8 cellular contexts compared by ENCODE assay signal in genomic region chr19:20999731-21000352, GRCh38. TPM values are rescaled to one million over a fixed set of nuclear protein-coding genes. Genes with fewer than 3 reads are reported as not detected.
DNase-seq lines count a peak whose midpoint lies in the region; ATAC-seq and TF ChIP-seq lines count a peak whose summit lies in the region.

No MANE protein-coding gene starts in this region.

- H3F3A ChIP-seq in SK-N-SH (replicated peaks; ENCODE audit: insufficient read depth), result no peaks in the 10 kb centered on the region

- TF ChIP-seq POLR2A in adrenal gland (IDR thresholded peaks at IDR 0.05), result no peak
- TF ChIP-seq POLR2A in upper lobe of left lung (IDR thresholded peaks at IDR 0.05), result no peak

- no peaks in the 10 kb centered on the region for H3K79me2 ChIP-seq in SK-N-SH (ENCODE audit: insufficient read depth)

- no peaks in the 10 kb centered on the region for H4K20me1 ChIP-seq in SK-N-SH (ENCODE audit: insufficient read depth)

- no peaks in the 10 kb centered on the region for H3K27me3 Mint-ChIP-seq in CD8-positive, alpha-beta memory T cell
- no peaks in the 10 kb centered on the region for H3K27me3 Mint-ChIP-seq in progenitor cell of endocrine pancreas

- peak overlapping the region; percentile 77 to 90 (median 87) for H3K4me3 Mint-ChIP-seq in CD8-positive, alpha-beta memory T cell
- H3K4me3 Mint-ChIP-seq in progenitor cell of endocrine pancreas (ENCODE audit: low read depth), result peak overlapping the region; percentile 94

- H3K27ac ChIP-seq in CD8-positive, alpha-beta memory T cell (ENCODE audit: low read depth, low read length), result no peak overlapping the region
- H3K27ac ChIP-seq in SK-N-SH (ENCODE audit: low read depth in 2 of 2, low read length in 1 of 2) (peak overlapping the region in 1 of 2 experiments; percentile 74; a peak in 3 of 4 replicates), adrenal gland (no peak overlapping the region), upper lobe of left lung (no peak overlapping the region)

- peak overlapping the region in 5 of 8 donors; percentile 32 to 84 (median 60) for H3K27ac Mint-ChIP-seq in CD8-positive, alpha-beta memory T cell
- peak overlapping the region; percentile 99 for H3K27ac Mint-ChIP-seq in progenitor cell of endocrine pancreas

- TF ChIP-seq EP300 in SK-N-SH (IDR thresholded peaks at IDR 0.05; ENCODE audit: borderline replicate concordance in 1 of 2, low read depth in 1 of 2, low read length in 1 of 2), result no peak
- no peak for TF ChIP-seq EP300 in upper lobe of left lung (IDR thresholded peaks at IDR 0.05)

- intact Hi-C loops in adrenal gland (cut with DNase I) (loop anchor here in 1 of 2 donors (10.0 kb wide), 1 partner anchor 225 kb away; the partner anchor contains the start of gene ZNF66), left ventricle myocardium superior (cut with micrococcal nuclease) (no loop called here)

- H3K9ac ChIP-seq in SK-N-SH, result peak overlapping the region; percentile 67

- CTCF ChIA-PET in CD8-positive, alpha-beta memory T cell (lab: Charles Lee), result interaction anchor here (1.0 to 1.3 kb wide), 5 partner anchors 20 to 483 kb away, joined by 3 to 4 read pairs (median 4); partner anchors contain the start of genes ZNF430, ZNF737 and ZNF85
- CTCF ChIA-PET in SK-N-SH (lab: Yijun Ruan, JAX), result interaction anchor here (0.9 kb wide), 2 partner anchors 18 to 76 kb away, joined by 3 read pairs; partner anchors contain the start of gene ZNF85

- no peaks in the 10 kb centered on the region for H3K27me3 ChIP-seq in CD8-positive, alpha-beta memory T cell (ENCODE audit: insufficient read depth, low read length, poor library complexity, severe bottlenecking)
- H3K27me3 ChIP-seq in SK-N-SH (ENCODE audit: insufficient read depth) (no peaks in the 10 kb centered on the region), adrenal gland (no peaks in the 10 kb centered on the region), upper lobe of left lung (no peaks in the 10 kb centered on the region)

- H3K9me3 ChIP-seq in CD8-positive, alpha-beta memory T cell (ENCODE audit: low read length), result no peaks in the 10 kb centered on the region
- H3K9me3 ChIP-seq in SK-N-SH (no peaks in the 10 kb centered on the region), adrenal gland (replicated peaks in 1 of 3) (no peaks in the 10 kb centered on the region), upper lobe of left lung (no peaks in the 10 kb centered on the region)

- POLR2A ChIA-PET in CD8-positive, alpha-beta memory T cell (lab: Charles Lee), result interaction anchor here (0.6 to 1.7 kb wide), 3 partner anchors 21 to 828 kb away, joined by 3 to 23 read pairs (median 4); partner anchors contain the start of genes ZNF430 and ZNF85
- POLR2A ChIA-PET in SK-N-SH (lab: Yijun Ruan, JAX), result interaction anchor here (0.5 to 1.7 kb wide), 8 partner anchors 21 to 758 kb away, joined by 3 to 8 read pairs (median 4); partner anchors contain the start of genes ZNF430, ZNF431, ZNF66 and ZNF85

- peak overlapping the region; percentile 93 for H3K4me2 ChIP-seq in SK-N-SH

- TF ChIP-seq CTCF in SK-N-SH (IDR thresholded peaks at IDR 0.05) (no peak), adrenal gland (IDR thresholded peaks at IDR 0.05) (no peak), progenitor cell of endocrine pancreas (IDR thresholded peaks at IDR 0.05; ENCODE audit: unreplicated experiment) (no peak), upper lobe of left lung (IDR thresholded peaks at IDR 0.05) (no peak)

- no peak for TF ChIP-seq RAD21 in SK-N-SH (IDR thresholded peaks at IDR 0.05; ENCODE audit: low read length)

- no peaks in the 10 kb centered on the region for H3K36me3 ChIP-seq in CD8-positive, alpha-beta memory T cell (ENCODE audit: insufficient read depth, low read length)
- H3K36me3 ChIP-seq in SK-N-SH (replicated peaks in 1 of 2; ENCODE audit: control insufficient read depth in 1 of 2, insufficient read depth in 2 of 2, low read length in 1 of 2) (no peaks in the 10 kb centered on the region), adrenal gland (replicated peaks in 1 of 2) (no peaks in the 10 kb centered on the region), upper lobe of left lung (no peaks in the 10 kb centered on the region)

- DNase-seq in CD8-positive, alpha-beta memory T cell, result peak; percentile 75 to 91 (median 81)
- DNase-seq in HuH-7.5 (ENCODE audit: low spot score), result peak; percentile 46
- peak; percentile 95 for DNase-seq in SK-N-SH
- DNase-seq in adrenal gland, result peak; percentile 89 to 98 (median 96)
- peak; percentile 89 for DNase-seq in left ventricle myocardium superior
- peak; percentile 78 for DNase-seq in progenitor cell of endocrine pancreas (ENCODE audit: low spot score, unreplicated experiment)
- peak; percentile 79 to 84 for DNase-seq in upper lobe of left lung

- ATAC-seq in GM21360 (IDR thresholded peaks at IDR 0.05; ENCODE audit: unreplicated experiment), result peak; percentile 100
- ATAC-seq in left ventricle myocardium superior, result peak; percentile 100
- ATAC-seq in upper lobe of left lung (ENCODE audit: low FRiP score in 2 of 2), result peak; percentile 92 to 99

- peak overlapping the region; percentile 70 for H3K4me3 ChIP-seq in CD8-positive, alpha-beta memory T cell (ENCODE audit: low read length)
- H3K4me3 ChIP-seq in SK-N-SH (ENCODE audit: low read depth in 2 of 2, low read length in 1 of 2), result peak overlapping the region; percentile 77 to 82
- H3K4me3 ChIP-seq in adrenal gland, result peak overlapping the region in 2 of 4 donors; percentile 18 to 56
- H3K4me3 ChIP-seq in upper lobe of left lung, result peak overlapping the region in 3 of 4 donors; percentile 35 to 48 (median 41)

- peak overlapping the region; percentile 95 for H2AFZ ChIP-seq in SK-N-SH (ENCODE audit: low read depth)

- H3K9me2 ChIP-seq in SK-N-SH, result no peaks in the 10 kb centered on the region

- peaks cover 4 to 10% (median 7%) of the 10 kb centered on the region in 3 donors for H3K4me1 Mint-ChIP-seq in CD8-positive, alpha-beta memory T cell
- H3K4me1 Mint-ChIP-seq in progenitor cell of endocrine pancreas (ENCODE audit: low read depth), result peaks cover 6% of the 10 kb centered on the region

- WGBS in SK-N-SH (ENCODE audit: low lambda C conversion rate), result 3% methylated on average over 16 of the region's 29 CpGs
- WGBS in adrenal gland, 4 donors, result 0 to 4% (median 2%) methylated on average over 15 to 29 of the region's 29 CpGs
- 0 to 2% methylated on average over 4 to 29 of the region's 29 CpGs for WGBS in upper lobe of left lung, 2 donors

- H3K4me1 ChIP-seq in CD8-positive, alpha-beta memory T cell (ENCODE audit: insufficient read depth, low read length), result peaks cover 5% of the 10 kb centered on the region
- H3K4me1 ChIP-seq in SK-N-SH (ENCODE audit: control insufficient read depth in 1 of 2, insufficient read depth in 2 of 2, low read depth in 1 of 2, low read length in 1 of 2), result peaks cover 0 to 4% of the 10 kb centered on the region in 2 experiments; a peak in 1 of 4 replicates
- peaks cover 0 to 5% of the 10 kb centered on the region in 2 donors for H3K4me1 ChIP-seq in adrenal gland (replicated peaks in 1 of 2)
- H3K4me1 ChIP-seq in upper lobe of left lung, result peaks cover 6 to 11% (median 10%) of the 10 kb centered on the region in 4 donors

- no peaks in the 10 kb centered on the region for H3K36me3 Mint-ChIP-seq in CD8-positive, alpha-beta memory T cell
- no peaks in the 10 kb centered on the region for H3K36me3 Mint-ChIP-seq in progenitor cell of endocrine pancreas (ENCODE audit: insufficient read depth)

- no peaks in the 10 kb centered on the region for H3K9me3 Mint-ChIP-seq in CD8-positive, alpha-beta memory T cell
- no peaks in the 10 kb centered on the region for H3K9me3 Mint-ChIP-seq in progenitor cell of endocrine pancreas (ENCODE audit: low read depth)

TF ChIP-seq in SK-N-SH, 30 proteins besides CTCF, POLR2A, EP300 and RAD21 (continues in another document):
- TF ChIP-seq, protein P1, sequence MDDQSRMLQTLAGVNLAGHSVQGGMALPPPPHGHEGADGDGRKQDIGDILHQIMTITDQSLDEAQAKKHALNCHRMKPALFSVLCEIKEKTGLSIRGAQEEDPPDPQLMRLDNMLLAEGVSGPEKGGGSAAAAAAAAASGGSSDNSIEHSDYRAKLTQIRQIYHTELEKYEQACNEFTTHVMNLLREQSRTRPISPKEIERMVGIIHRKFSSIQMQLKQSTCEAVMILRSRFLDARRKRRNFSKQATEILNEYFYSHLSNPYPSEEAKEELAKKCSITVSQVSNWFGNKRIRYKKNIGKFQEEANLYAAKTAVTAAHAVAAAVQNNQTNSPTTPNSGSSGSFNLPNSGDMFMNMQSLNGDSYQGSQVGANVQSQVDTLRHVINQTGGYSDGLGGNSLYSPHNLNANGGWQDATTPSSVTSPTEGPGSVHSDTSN (IDR thresholded peaks at IDR 0.05), result peak; percentile 100
- peak; percentile 73 for TF ChIP-seq MAX (IDR thresholded peaks at IDR 0.05; ENCODE audit: low read depth)

RNA-seq across cellular contexts. Expression of gene ZNF430, which starts 20.6 kb away (rescaled TPM):
- 10 to 100 TPM; 18.7 to 20.5 TPM for total RNA-seq in CD8-positive, alpha-beta memory T cell
- 57.4 TPM for polyA plus RNA-seq in CD8-positive, alpha-beta memory T cell
- polyA plus RNA-seq in SK-N-SH (2012; rRNA removed) (4.2 and 6.3 TPM in 2 replicates), adrenal gland (1 to 10 TPM; 2.0 to 7.9 (median 3.7) TPM)
- polyA plus RNA-seq in SK-N-SH (2012; cell fraction: cytosol; rRNA removed), result 2.2 and 5.1 TPM in 2 replicates
- polyA plus RNA-seq in SK-N-SH (2012; cell fraction: nucleus; rRNA removed), result 3.4 and 4.5 TPM in 2 replicates
- total RNA-seq in adrenal gland (10 to 100 TPM in 7 of 8 donors, 1 to 10 TPM in 1; 4.4 to 59.1 (median 18.0) TPM), left ventricle myocardium superior (3.3 TPM), progenitor cell of endocrine pancreas (22.8 and 24.1 TPM in 2 replicates), upper lobe of left lung (10 to 100 TPM in 5 of 6 donors, 1 to 10 TPM in 1; 7.9 to 15.6 (median 13.1) TPM)

Comparison
In these comparisons a context has a peak if more than half of its experiments do, and no peak if none do; other contexts are left out.
1. DNase-seq: peak in every context shown above with its lines; median percentile 96 in adrenal gland; 95 in SK-N-SH; 89 in left ventricle myocardium superior; 82 in upper lobe of left lung; 81 in CD8-positive, alpha-beta memory T cell; 78 in progenitor cell of endocrine pancreas; 46 in HuH-7.5.